ENCODE assay signal across 29 cellular contexts in the genomic region with DNA sequence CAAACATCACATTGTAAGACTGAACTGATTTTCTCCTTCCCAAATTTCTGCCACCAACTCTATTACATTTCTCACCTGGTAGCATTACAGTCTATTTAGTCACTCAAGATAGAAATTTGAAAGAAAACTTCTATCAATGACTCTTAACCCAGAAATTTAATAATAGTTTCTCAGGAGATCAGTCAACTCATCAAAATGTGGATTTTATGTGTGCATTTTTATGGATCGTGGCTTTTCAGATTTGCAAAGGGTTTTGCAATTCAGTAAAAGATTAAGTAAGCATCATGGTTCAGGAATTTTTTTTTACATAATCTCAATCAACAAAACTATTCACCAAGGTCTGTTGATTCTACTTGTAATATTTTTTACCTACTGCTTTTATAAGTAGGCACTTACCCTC.
DNase-seq lines count a peak whose midpoint lies in the region; ATAC-seq and TF ChIP-seq lines count a peak whose summit lies in the region.
"Had no signal": no experiment of that assay in that cellular context is flagged by ENCODE, and none has a peak within 500 bp of the region (broad histone marks: within the 10 kb centered on the region; RNA-seq: fewer than 3 reads in every experiment).

No MANE protein-coding gene starts in this region.

- H3K4ac ChIP-seq in mesenchymal stem cell (ENCODE audit: low read depth in 1 of 2, low read length in 2 of 2): no peak overlapping the region

- no peak overlapping the region for H2AFZ ChIP-seq in mesenchymal stem cell (ENCODE audit: low read depth, low read length)

- H2BK12ac ChIP-seq in mesenchymal stem cell (ENCODE audit: low read length in 2 of 2): no peak overlapping the region

- no peak overlapping the region for H3K4me2 ChIP-seq in mesenchymal stem cell (ENCODE audit: low read length, poor library complexity, severe bottlenecking)
- H3K4me2 ChIP-seq: KMS-11, smooth muscle cell had no signal

- H3K4me1 ChIP-seq in mesenchymal stem cell (ENCODE audit: control insufficient read depth, insufficient read depth, low read depth, low read length): no peaks in the 10 kb centered on the region
- H3K4me1 ChIP-seq in spleen: no peaks in the 10 kb centered on the region
- H3K4me1 ChIP-seq: esophagus squamous epithelium, SJCRH30, upper lobe of right lung had no signal

- TF ChIP-seq POLR2A in spleen (IDR thresholded peaks at IDR 0.05): no peak

- H3K9ac ChIP-seq in mesenchymal stem cell (ENCODE audit: low read length): no peak overlapping the region
- H3K9ac ChIP-seq: KMS-11 had no signal

- H4K91ac ChIP-seq in mesenchymal stem cell (ENCODE audit: low read length): no peak overlapping the region

- no peak overlapping the region for H3K23ac ChIP-seq in mesenchymal stem cell (ENCODE audit: low read length in 2 of 2)

- H3K36me3 ChIP-seq in mesenchymal stem cell (ENCODE audit: control insufficient read depth in 1 of 2, insufficient read depth in 2 of 2, low read depth in 1 of 2, low read length in 2 of 2) (no peaks in the 10 kb centered on the region), spleen (no peaks in the 10 kb centered on the region)
- H3K36me3 ChIP-seq: cardiac muscle cell, esophagus squamous epithelium, SJCRH30, upper lobe of right lung had no signal

- no peak overlapping the region for H3K4me3 ChIP-seq in epithelial cell of esophagus (ENCODE audit: low read length)
- no peak overlapping the region for H3K4me3 ChIP-seq in mesenchymal stem cell (ENCODE audit: insufficient read depth in 1 of 2, low read depth in 1 of 2, low read length in 2 of 2)
- no peak overlapping the region for H3K4me3 ChIP-seq in spleen
- H3K4me3 ChIP-seq: cardiac muscle cell, coronary artery, esophagus squamous epithelium, SJCRH30, smooth muscle cell, upper lobe of right lung had no signal

- no peak for ATAC-seq in HG03139 (IDR thresholded peaks at IDR 0.05; ENCODE audit: unreplicated experiment)
- ATAC-seq: left ventricle myocardium superior; naive thymus-derived CD4-positive, alpha-beta T cell; upper lobe of right lung had no signal

- TF ChIP-seq CTCF in epithelial cell of esophagus (IDR thresholded peaks at IDR 0.05; ENCODE audit: insufficient read depth, low read depth, low read length, missing control alignments): no peak
- TF ChIP-seq CTCF in spleen (IDR thresholded peaks at IDR 0.05 in 8 of 11, conservative IDR thresholded peaks at IDR 0.05 in 3 of 11): no peak

- H3K79me1 ChIP-seq in mesenchymal stem cell (replicated peaks; ENCODE audit: low read length, poor library complexity, severe bottlenecking): no peaks in the 10 kb centered on the region

- H3K9me3 ChIP-seq in mesenchymal stem cell (ENCODE audit: control insufficient read depth, low read length) (peaks cover 2% of the 10 kb centered on the region), spleen (peaks cover 0 to 20% (median 10%) of the 10 kb centered on the region in 8 donors)
- H3K9me3 ChIP-seq: esophagus squamous epithelium, SJCRH30, upper lobe of right lung had no signal

- peak; percentile 30 for DNase-seq in AG20443 (ENCODE audit: low spot score)
- peak; percentile 52 for DNase-seq in HS-5 (ENCODE audit: low read depth)
- DNase-seq in epithelial cell of esophagus (ENCODE audit: low read depth): peak; percentile 58
- no peak for DNase-seq in mesenchymal stem cell
- DNase-seq in spleen: no peak
- DNase-seq in COLO668 (lab: John Stamatoyannopoulos, UW; ENCODE audit: unreplicated experiment): no peak
- DNase-seq in NCI-H526 (lab: John Stamatoyannopoulos, UW): no peak
- DNase-seq: ACHN; activated CD4-positive, alpha-beta memory T cell treated with anti-CD3 and anti-CD28 coated beads for 36 hours; activated CD4-positive, CD25-positive, alpha-beta regulatory T cell; activated CD8-positive, alpha-beta memory T cell treated with anti-CD3 and anti-CD28 coated beads, Interleukin-2, amount 50 U/mL, for 4 hours; activated naive CD4-positive, alpha-beta T cell treated with anti-CD3 and anti-CD28 coated beads, Interleukin-2, amount 10 ng/mL, durations not matched to agents 7 days and 5 days; amygdala; esophagus squamous epithelium; H7; left ventricle myocardium superior; midbrain; naive thymus-derived CD4-positive, alpha-beta T cell; NCI-H1417 treated with DMSO at 0.1 percent for 48 hours; NCI-H2081; NCI-H2227 treated with DMSO at 0.1 percent for 48 hours; occipital lobe; SJCRH30; upper lobe of right lung had no signal

- H2BK15ac ChIP-seq in mesenchymal stem cell (ENCODE audit: low read depth, poor library complexity, severe bottlenecking): no peak overlapping the region

- WGBS in mesenchymal stem cell: no CpG with 5 or more reads among the region's 1 CpG
- WGBS in spleen, 5 donors: 83 to 98% (median 91%) methylated on average over 1 of the region's 1 CpG

- H3K27me3 ChIP-seq in mesenchymal stem cell (ENCODE audit: control insufficient read depth in 1 of 2, insufficient read depth in 1 of 2, low read length in 2 of 2): no peaks in the 10 kb centered on the region
- no peaks in the 10 kb centered on the region for H3K27me3 ChIP-seq in spleen (replicated peaks in 1 of 7)
- H3K27me3 ChIP-seq: cardiac muscle cell, esophagus squamous epithelium, SJCRH30, upper lobe of right lung had no signal

- intact Hi-C loops in spleen (cut with DNase I; ENCODE audit: low total_unique reads): no loop called here

- H2BK120ac ChIP-seq in mesenchymal stem cell (ENCODE audit: low read depth, low read length): no peak overlapping the region

- H4K8ac ChIP-seq in mesenchymal stem cell (ENCODE audit: low read length): no peak overlapping the region

- H3K14ac ChIP-seq in mesenchymal stem cell (ENCODE audit: low read length in 2 of 2): no peak overlapping the region

- H2AK5ac ChIP-seq in mesenchymal stem cell (ENCODE audit: low read length, severe bottlenecking): no peak overlapping the region

- H2BK5ac ChIP-seq in mesenchymal stem cell (ENCODE audit: low read depth, low read length, poor library complexity, severe bottlenecking): no peak overlapping the region

- H3K18ac ChIP-seq in mesenchymal stem cell (ENCODE audit: low read depth in 1 of 2, low read length in 2 of 2): no peak overlapping the region

- H3K27ac ChIP-seq in mesenchymal stem cell (ENCODE audit: low read length, poor library complexity, severe bottlenecking) (peak overlapping the region; percentile 21), spleen (no peak overlapping the region)
- H3K27ac ChIP-seq: cardiac muscle cell, coronary artery, esophagus squamous epithelium, KMS-11, SJCRH30, upper lobe of right lung had no signal

Comparison
In these comparisons a context has a peak if more than half of its experiments do, and no peak if none do; other contexts are left out.
1. DNase-seq: peak in AG20443 (single experiment), HS-5 (single experiment) and epithelial cell of esophagus (single experiment); none in mesenchymal stem cell (single experiment), spleen (single experiment), COLO668 (single experiment) and NCI-H526 (0 of 2).